1 cellular context compared by ENCODE assay signal in genomic region chr1:232250838-232251237, GRCh38.
TF ChIP-seq lines count a peak whose summit lies in the region.

No MANE protein-coding gene starts in this region.

TF ChIP-seq in GM23338, 12 proteins besides CTCF, POLR2A, EP300 and RAD21 (continued from another document):
- TF ChIP-seq ZNF462 (CRISPR knock-in tag; IDR thresholded peaks at IDR 0.05) (no peak), STAT1 (IDR thresholded peaks at IDR 0.05; ENCODE audit: unreplicated experiment) (no peak), CREB1 (CRISPR knock-in tag; IDR thresholded peaks at IDR 0.05; ENCODE audit: low read depth) (no peak), POLR2AphosphoS5 (IDR thresholded peaks at IDR 0.05; ENCODE audit: low read depth) (no peak), REST (IDR thresholded peaks at IDR 0.05; ENCODE audit: unreplicated experiment) (no peak)
